Comparison of ENCODE assay signal across 28 cellular contexts in the genomic region with DNA sequence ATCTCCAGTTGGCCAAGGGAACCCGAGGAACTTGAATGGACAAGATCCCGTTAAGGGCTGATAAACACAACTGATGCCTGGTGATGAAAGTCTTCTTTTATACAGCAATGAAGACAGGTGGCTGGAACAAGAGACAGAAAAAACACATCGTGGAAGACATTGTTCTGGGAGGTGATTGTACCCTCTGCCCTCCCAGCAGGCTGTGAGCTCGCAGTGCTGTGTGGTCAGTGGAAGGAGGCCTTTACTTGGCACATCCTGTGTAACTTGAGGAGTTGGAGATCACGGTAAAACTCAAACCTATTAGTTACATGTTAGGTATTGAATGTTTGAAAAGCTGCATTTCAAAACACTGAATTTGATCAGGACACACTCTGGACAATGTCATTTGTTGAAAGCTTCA.
"Had no signal": no experiment of that assay in that cellular context is flagged by ENCODE, and none has a peak within 500 bp of the region (broad histone marks: within the 10 kb centered on the region; RNA-seq: fewer than 3 reads in every experiment).

No MANE protein-coding gene starts in this region.

- H3K27me3 ChIP-seq: cardiac muscle cell, esophagus squamous epithelium, ovary, sigmoid colon, vagina had no signal

- H3K27me3 Mint-ChIP-seq: activated CD4-positive, alpha-beta T cell treated with anti-CD3 and anti-CD28 coated beads for 36 hours; brain; dendritic cell treated with granulocyte-macrophage colony-stimulating factor and Interleukin-4, amounts not matched to agents 40 ng/mL and 50 ng/mL, for 4 days; naive thymus-derived CD4-positive, alpha-beta T cell; type B pancreatic cell had no signal

- H3K27ac Mint-ChIP-seq: activated CD4-positive, alpha-beta T cell treated with anti-CD3 and anti-CD28 coated beads for 36 hours; activated naive CD4-positive, alpha-beta T cell treated with anti-CD3 and anti-CD28 coated beads, Interleukin-2, amount 50 U/mL, for 72 hours; dendritic cell treated with granulocyte-macrophage colony-stimulating factor and Interleukin-4, amounts not matched to agents 40 ng/mL and 50 ng/mL, for 4 days; mesothelial cell of epicardium; naive thymus-derived CD4-positive, alpha-beta T cell; type B pancreatic cell had no signal

- H3K36me3 Mint-ChIP-seq: activated naive CD4-positive, alpha-beta T cell treated with anti-CD3 and anti-CD28 coated beads, Interleukin-2, amount 50 U/mL, for 72 hours had no signal

- H3K4me3 Mint-ChIP-seq: activated CD4-positive, alpha-beta T cell treated with anti-CD3 and anti-CD28 coated beads for 36 hours; activated T-cell treated with anti-CD3 and anti-CD28 coated beads, Interleukin-2, amount 50 U/mL, for 72 hours; brain; dendritic cell treated with granulocyte-macrophage colony-stimulating factor and Interleukin-4, amounts not matched to agents 40 ng/mL and 50 ng/mL, for 4 days; mesothelial cell of epicardium; naive thymus-derived CD4-positive, alpha-beta T cell; type B pancreatic cell had no signal

- H3K4me2 ChIP-seq: smooth muscle cell had no signal

- H3K9me3 ChIP-seq: esophagus squamous epithelium, ovary, prostate gland, sigmoid colon, thoracic aorta, vagina had no signal

- H3K27ac ChIP-seq: cardiac muscle cell, epithelial cell of prostate, esophagus squamous epithelium, ovary, sigmoid colon, thoracic aorta, vagina had no signal

- H3K36me3 ChIP-seq: cardiac muscle cell, ovary, prostate gland, thoracic aorta, vagina had no signal

- H3K9me3 Mint-ChIP-seq: activated naive CD4-positive, alpha-beta T cell treated with anti-CD3 and anti-CD28 coated beads, Interleukin-2, amount 50 U/mL, for 72 hours; activated T-cell treated with anti-CD3 and anti-CD28 coated beads, Interleukin-2, amount 50 U/mL, for 72 hours; brain; dendritic cell treated with granulocyte-macrophage colony-stimulating factor and Interleukin-4, amounts not matched to agents 40 ng/mL and 50 ng/mL, for 4 days; naive thymus-derived CD4-positive, alpha-beta T cell had no signal

- H3K4me3 ChIP-seq: cardiac muscle cell, esophagus squamous epithelium, ovary, prostate gland, sigmoid colon, smooth muscle cell, thoracic aorta, vagina had no signal

- FAIRE-seq: frontal cortex had no signal

- DNase-seq: activated CD4-positive, alpha-beta T cell treated with anti-CD3 and anti-CD28 coated beads for 36 hours; activated CD4-positive, CD25-positive, alpha-beta regulatory T cell; activated naive CD4-positive, alpha-beta T cell; activated T-cell treated with anti-CD3 and anti-CD28 coated beads for 4 hours; activated T-cell treated with anti-CD3 and anti-CD28 coated beads, Interleukin-2, amount 50 U/mL, for 72 hours; effector CD4-positive, alpha-beta T cell; esophagus squamous epithelium; glutamatergic neuron; islet precursor cell; left cardiac atrium; naive thymus-derived CD4-positive, alpha-beta T cell; ovary; retina; sigmoid colon; stimulated activated CD4-positive, alpha-beta T cell treated with anti-CD3 and anti-CD28 coated beads, Interleukin-15, amount 100 ng/mL, for 24 hours; stimulated activated naive CD8-positive, alpha-beta T cell treated with anti-CD3 and anti-CD28 coated beads, Interleukin-15, Interleukin-2, amounts not matched to agents 100 U/mL and 50 U/mL, for 24 hours had no signal

- H3K4me1 ChIP-seq: sigmoid colon, vagina had no signal
